Comparison of ENCODE assay signal across 12 cellular contexts in the genomic region with DNA sequence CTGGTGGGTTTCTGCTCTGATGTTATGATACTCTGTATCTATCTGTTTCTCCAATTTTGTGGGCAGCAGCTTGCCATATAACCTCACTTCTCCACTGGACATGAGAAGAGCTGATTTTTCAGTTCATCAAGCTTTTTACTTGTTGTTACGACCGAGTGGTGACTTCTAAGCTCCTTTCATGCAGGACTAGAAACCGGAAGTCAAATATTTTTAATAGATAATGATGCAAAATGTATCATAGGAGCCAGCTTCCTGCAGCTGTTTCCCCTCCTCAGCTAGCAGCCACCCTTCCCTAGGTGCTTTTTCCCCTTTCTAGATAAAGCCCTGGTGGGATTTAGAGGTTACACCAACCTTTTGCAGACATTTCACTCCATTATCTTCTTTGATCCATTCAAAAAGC. TPM values are rescaled to one million over a fixed set of nuclear protein-coding genes. Genes with fewer than 3 reads are reported as not detected.
DNase-seq lines count a peak whose midpoint lies in the region; ATAC-seq, FAIRE-seq and TF ChIP-seq lines count a peak whose summit lies in the region.
"Had no signal": no experiment of that assay in that cellular context is flagged by ENCODE, and none has a peak within 500 bp of the region (broad histone marks: within the 10 kb centered on the region; RNA-seq: fewer than 3 reads in every experiment).

No MANE protein-coding gene starts in this region.

- DNase-seq in GM12892 (ENCODE audit: insufficient read length) (no peak), LHCN-M2 (ENCODE audit: low read depth) (peak; percentile 48), osteoblast (ENCODE audit: insufficient read length, low spot score, missing footprints) (no peak), GM13976 (ENCODE audit: low spot score) (no peak), posterior vena cava (ENCODE audit: low spot score) (no peak), amygdala (lab: John Stamatoyannopoulos, UW) (no peak)
- DNase-seq: left colon; NCI-H524 treated with DMSO at 0.1 percent for 48 hours; ovary; stimulated activated CD4-positive, alpha-beta T cell treated with anti-CD3 and anti-CD28 coated beads, Interleukin-1b, Interleukin-23, amount 100 ng/mL, for 48 hours had no signal

- no peaks in the 10 kb centered on the region for H3K27me3 Mint-ChIP-seq in activated T-helper 17 cell treated with anti-CD3 and anti-CD28 coated beads, Interleukin-2, amount 50 U/mL, for 72 hours

- no peaks in the 10 kb centered on the region for H3K79me2 ChIP-seq in osteoblast (ENCODE audit: insufficient read depth, low read length)

- H3K36me3 ChIP-seq in osteoblast (ENCODE audit: insufficient read depth, low read length): no peaks in the 10 kb centered on the region
- H3K36me3 ChIP-seq: gastroesophageal sphincter, ovary had no signal

- no peak for TF ChIP-seq CTCF in osteoblast (IDR thresholded peaks at IDR 0.05; ENCODE audit: extremely low read depth, low read depth, low read length)
- TF ChIP-seq CTCF in GM13976 (IDR thresholded peaks at IDR 0.05; ENCODE audit: borderline replicate concordance, control extremely low read depth, extremely low read depth, insufficient read depth, missing control alignments): no peak

- no peak overlapping the region for H3K4me2 ChIP-seq in osteoblast (ENCODE audit: insufficient read depth, low read length)

- intact Hi-C loops in posterior vena cava (cut with DNase I): no loop called here

- H3K9me3 ChIP-seq in osteoblast (ENCODE audit: low read depth, low read length): no peaks in the 10 kb centered on the region
- H3K9me3 ChIP-seq: gastroesophageal sphincter, ovary had no signal

- no peaks in the 10 kb centered on the region for H3K4me1 ChIP-seq in osteoblast (ENCODE audit: insufficient read depth, low read length)

- H3K4me3 Mint-ChIP-seq in activated T-helper 17 cell treated with anti-CD3 and anti-CD28 coated beads, Interleukin-2, amount 50 U/mL, for 72 hours: peak overlapping the region; percentile 69

- no peaks in the 10 kb centered on the region for H4K20me1 ChIP-seq in osteoblast (ENCODE audit: insufficient read depth, low read length)

- no peak for ATAC-seq in activated T-helper 17 cell treated with anti-CD3 and anti-CD28 coated beads, Interleukin-2, amount 50 U/mL, for 72 hours (replicated peaks)
- ATAC-seq: gastroesophageal sphincter, left colon had no signal

- no peak overlapping the region for H3K27ac ChIP-seq in osteoblast (ENCODE audit: low read depth, low read length)
- H3K27ac ChIP-seq: gastroesophageal sphincter, ovary had no signal

- no peak overlapping the region for H3K4me3 ChIP-seq in osteoblast (ENCODE audit: insufficient read depth, low read length)
- H3K4me3 ChIP-seq: gastroesophageal sphincter, ovary had no signal

- no peaks in the 10 kb centered on the region for H3K9me3 Mint-ChIP-seq in activated T-helper 17 cell treated with anti-CD3 and anti-CD28 coated beads, Interleukin-2, amount 50 U/mL, for 72 hours

- in situ Hi-C loops in GM13976 (cut with MboI; ENCODE audit: low sequenced_read_pairs, unreplicated experiment): no loop called here

- peak overlapping the region; percentile 74 for H2AFZ ChIP-seq in osteoblast (ENCODE audit: low read length)

- H3K36me3 Mint-ChIP-seq in activated T-helper 17 cell treated with anti-CD3 and anti-CD28 coated beads, Interleukin-2, amount 50 U/mL, for 72 hours (ENCODE audit: low read depth): no peaks in the 10 kb centered on the region

- no peak for TF ChIP-seq POLR2A in GM12892 (IDR thresholded peaks at IDR 0.05; ENCODE audit: low read depth, low read length)

- H3K27me3 ChIP-seq in osteoblast (ENCODE audit: insufficient read depth, low read length): no peaks in the 10 kb centered on the region
- H3K27me3 ChIP-seq: gastroesophageal sphincter, ovary had no signal

- H3K4me1 Mint-ChIP-seq in activated T-helper 17 cell treated with anti-CD3 and anti-CD28 coated beads, Interleukin-2, amount 50 U/mL, for 72 hours: peaks cover 57% of the 10 kb centered on the region

- H3K27ac Mint-ChIP-seq in activated T-helper 17 cell treated with anti-CD3 and anti-CD28 coated beads, Interleukin-2, amount 50 U/mL, for 72 hours: peak overlapping the region; percentile 21

- FAIRE-seq in GM12892 (lab: Jason Lieb, UNC): peak; percentile 90

RNA-seq across cellular contexts. Expression of a gene that starts 17.0 kb away (rescaled TPM):
- 8.4 TPM for polyA plus RNA-seq in GM12892 (2012; ENCODE audit: missing spikeins)
- total RNA-seq in LHCN-M2 (2014; rRNA removed) (71.8 and 89.1 TPM in 2 replicates), osteoblast (12.1 and 14.5 TPM in 2 replicates), posterior vena cava (10 to 100 TPM; 37.0 to 47.0 TPM)
- polyA plus RNA-seq in LHCN-M2 (2012): 87.1 TPM
- 100 to 1,000 TPM in 1 of 2 donors, 10 to 100 TPM in 1; 71.2 to 145 TPM for total RNA-seq in activated T-helper 17 cell treated with anti-CD3 and anti-CD28 coated beads, Interleukin-2, amount 50 U/mL, for 72 hours

RNA-seq across cellular contexts. Expression of a gene that starts 59.6 kb away (rescaled TPM):
- not detected for polyA plus RNA-seq in GM12892 (2012; ENCODE audit: missing spikeins)
- 0.06 TPM in 1 of 2 replicates, not detected in the other for total RNA-seq in LHCN-M2 (2014; rRNA removed)
- polyA plus RNA-seq in LHCN-M2 (2012): 0.05 TPM
- 1 to 10 TPM in 1 of 2 donors, under 1 TPM in 1; 0.50 to 1.0 TPM for total RNA-seq in activated T-helper 17 cell treated with anti-CD3 and anti-CD28 coated beads, Interleukin-2, amount 50 U/mL, for 72 hours
- total RNA-seq in osteoblast: under 0.01 TPM in 2 replicates
- total RNA-seq in posterior vena cava: under 1 TPM; 0.23 to 0.29 TPM
